In the genomic region with DNA sequence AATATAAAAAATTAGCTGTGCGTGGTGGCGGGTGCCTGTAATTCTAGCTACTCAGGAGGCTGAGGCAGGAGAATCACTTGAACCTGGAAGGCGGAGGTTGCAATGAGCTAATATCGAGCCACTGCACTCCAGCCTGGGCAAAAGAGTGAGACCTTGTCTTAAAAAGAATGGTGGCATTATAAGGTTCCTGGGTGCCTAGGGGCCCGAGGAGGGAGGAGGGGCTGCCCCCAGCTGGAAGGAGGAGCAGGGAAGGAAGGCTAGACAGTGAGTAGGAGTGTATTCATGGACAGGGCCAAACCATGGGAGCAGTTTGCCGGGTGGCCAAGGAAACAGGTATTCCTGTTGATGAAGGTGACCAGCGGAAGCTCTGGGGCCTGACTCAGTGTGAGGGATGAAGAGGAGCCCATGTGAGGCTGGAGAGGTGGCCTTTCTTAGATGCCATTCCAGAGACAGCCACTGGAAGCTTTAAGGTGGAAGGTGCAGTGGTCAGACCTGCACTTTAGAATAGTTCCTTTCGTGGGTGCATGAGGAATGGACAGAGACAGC, we compare ENCODE assay signal across 11 cellular contexts. TPM values are rescaled to one million over a fixed set of nuclear protein-coding genes. Genes with fewer than 3 reads are reported as not detected.
DNase-seq lines count a peak whose midpoint lies in the region; ATAC-seq and TF ChIP-seq lines count a peak whose summit lies in the region.
"Had no signal": no experiment of that assay in that cellular context is flagged by ENCODE, and none has a peak within 500 bp of the region (broad histone marks: within the 10 kb centered on the region; RNA-seq: fewer than 3 reads in every experiment).

No MANE protein-coding gene starts in this region.

- no peak overlapping the region for H3K4me3 Mint-ChIP-seq in activated T-cell treated with anti-CD3 and anti-CD28 coated beads, Interleukin-2, amount 50 U/mL, for 72 hours

- no peaks in the 10 kb centered on the region for H3K27me3 ChIP-seq in ascending aorta
- H3K27me3 ChIP-seq in muscle layer of colon (ENCODE audit: control insufficient read depth in 1 of 2, insufficient read depth in 2 of 2, low read length in 2 of 2), result no peaks in the 10 kb centered on the region
- no peaks in the 10 kb centered on the region for H3K27me3 ChIP-seq in testis

- H3K36me3 ChIP-seq in ascending aorta (peaks cover 28 to 42% of the 10 kb centered on the region in 2 donors), muscle layer of colon (ENCODE audit: insufficient read depth, low read length) (peaks cover 39% of the 10 kb centered on the region), testis (ENCODE audit: low read depth, missing control alignments) (no peaks in the 10 kb centered on the region)

- H3K9ac ChIP-seq in muscle layer of colon (ENCODE audit: low read length), result no peak overlapping the region

- no peak for ATAC-seq in activated T-cell treated with anti-CD3 and anti-CD28 coated beads, Interleukin-2, amount 50 U/mL, for 72 hours (replicated peaks in 1 of 2)
- ATAC-seq in HG02759 (IDR thresholded peaks at IDR 0.05; ENCODE audit: unreplicated experiment), result no peak

- H3K4me3 ChIP-seq in ascending aorta (no peak overlapping the region), muscle layer of colon (ENCODE audit: low read depth in 1 of 2, low read length in 2 of 2) (no peak overlapping the region), testis (no peak overlapping the region)

- peaks cover 39% of the 10 kb centered on the region for H3K4me1 Mint-ChIP-seq in activated T-cell treated with anti-CD3 and anti-CD28 coated beads, Interleukin-2, amount 50 U/mL, for 72 hours (ENCODE audit: low read depth)

- H3K27ac ChIP-seq in ascending aorta (peak overlapping the region; percentile 95 to 96), muscle layer of colon (ENCODE audit: low read depth, low read length) (peak overlapping the region; percentile 84), testis (peak overlapping the region; percentile 85 to 96)

- H3K27me3 Mint-ChIP-seq in activated T-cell treated with anti-CD3 and anti-CD28 coated beads, Interleukin-2, amount 50 U/mL, for 72 hours (ENCODE audit: low read depth), result no peaks in the 10 kb centered on the region

- DNase-seq in activated T-cell treated with anti-CD3 and anti-CD28 coated beads, Interleukin-2, amount 50 U/mL, for 72 hours, result no peak
- no peak for DNase-seq in activated T-cell treated with anti-CD3 and anti-CD28 coated beads, Interleukin-2, amount 50 U/mL, for 1 hour
- DNase-seq in ascending aorta (ENCODE audit: low spot score in 2 of 2) (no peak), testis (no peak), glomerular visceral epithelial cell (ENCODE audit: extremely low spot score) (no peak)
- no peak for DNase-seq in activated CD4-positive, CD25-positive, alpha-beta regulatory T cell (lab: John Stamatoyannopoulos, UW)
- DNase-seq: caudate nucleus, NCI-H524 had no signal

- TF ChIP-seq CTCF in ascending aorta (IDR thresholded peaks at IDR 0.05) (no peak), testis (IDR thresholded peaks at IDR 0.05) (no peak)

- 79 to 87% methylated on average over 8 of the region's 8 CpGs for WGBS in testis, 2 donors

- intact Hi-C loops in ascending aorta (cut with DNase I), result no loop called here
- intact Hi-C loops in testis (cut with DNase I; ENCODE audit: low total_unique reads), result no loop called here

- H3K27ac Mint-ChIP-seq in activated T-cell treated with anti-CD3 and anti-CD28 coated beads, Interleukin-2, amount 50 U/mL, for 72 hours, result peak overlapping the region; percentile 47

- H3K4me1 ChIP-seq in ascending aorta (peaks cover 14 to 32% of the 10 kb centered on the region in 2 donors), muscle layer of colon (ENCODE audit: insufficient read depth, low read length) (peaks cover 63% of the 10 kb centered on the region), testis (peaks cover 74% of the 10 kb centered on the region)

- no peak for TF ChIP-seq POLR2A in testis (IDR thresholded peaks at IDR 0.05)

- H3K9me3 ChIP-seq in ascending aorta (no peaks in the 10 kb centered on the region), muscle layer of colon (ENCODE audit: low read length) (no peaks in the 10 kb centered on the region), testis (no peaks in the 10 kb centered on the region)

- H3K36me3 Mint-ChIP-seq in activated T-cell treated with anti-CD3 and anti-CD28 coated beads, Interleukin-2, amount 50 U/mL, for 72 hours (ENCODE audit: insufficient read depth in 2 of 2), result peaks cover 2 to 3% of the 10 kb centered on the region in 2 donors

- H3K9me3 Mint-ChIP-seq in activated T-cell treated with anti-CD3 and anti-CD28 coated beads, Interleukin-2, amount 50 U/mL, for 72 hours, result no peaks in the 10 kb centered on the region

RNA-seq across cellular contexts. Expression of gene MANBAL, which starts 24.2 kb away (rescaled TPM):
- total RNA-seq in activated T-cell treated with anti-CD3 and anti-CD28 coated beads, Interleukin-2, amount 50 U/mL, for 72 hours, result 10 to 100 TPM; 15.6 to 19.6 TPM
- total RNA-seq in ascending aorta, result 70.2 TPM
- total RNA-seq in testis, result 10 to 100 TPM; 42.4 to 68.4 TPM
- 92.4 TPM for polyA plus RNA-seq in testis (ENCODE audit: insufficient read depth, low read depth, low replicate concordance)

RNA-seq across cellular contexts. Expression of gene SRC, which starts 32.3 kb away (rescaled TPM):
- total RNA-seq in activated T-cell treated with anti-CD3 and anti-CD28 coated beads, Interleukin-2, amount 50 U/mL, for 72 hours, result 1 to 10 TPM; 5.1 to 6.2 TPM
- total RNA-seq in ascending aorta, result 67.4 TPM
- 100 to 1,000 TPM; 143 to 179 TPM for total RNA-seq in testis
- polyA plus RNA-seq in testis (ENCODE audit: insufficient read depth, low read depth, low replicate concordance), result 90.3 TPM

RNA-seq across cellular contexts. Expression of gene GHRH, which starts 52.0 kb away (rescaled TPM):
- total RNA-seq in activated T-cell treated with anti-CD3 and anti-CD28 coated beads, Interleukin-2, amount 50 U/mL, for 72 hours, result not detected
- not detected for total RNA-seq in ascending aorta
- total RNA-seq in testis, result not detected
- polyA plus RNA-seq in testis (ENCODE audit: insufficient read depth, low read depth, low replicate concordance), result not detected
- total RNA-seq: glomerular endothelial cell had no signal
